In genomic region chr16:88486398-88487123, GRCh38 we compare ENCODE assay signal across 31 cellular contexts.
"Had no signal": no experiment of that assay in that cellular context is flagged by ENCODE, and none has a peak within 500 bp of the region (broad histone marks: within the 10 kb centered on the region; RNA-seq: fewer than 3 reads in every experiment).

No MANE protein-coding gene starts in this region.

- DNase-seq: activated CD4-positive, alpha-beta T cell treated with anti-CD3 and anti-CD28 coated beads, Interleukin-2, amount 10 ng/mL, durations not matched to agents 24 days and 14 days; activated CD4-positive, alpha-beta T cell treated with anti-CD3 and anti-CD28 coated beads, Interleukin-2, amount 50 U/mL, for 4 hours; activated CD8-positive, alpha-beta T cell treated with anti-CD3 and anti-CD28 coated beads for 36 hours; activated effector memory CD4-positive, alpha-beta T cell treated with anti-CD3 and anti-CD28 coated beads, Interleukin-2, amount 50 U/mL, for 16 hours; activated naive CD4-positive, alpha-beta T cell; activated naive CD4-positive, alpha-beta T cell treated with anti-CD3 and anti-CD28 coated beads, Interleukin-2, amount 50 U/mL, for 16 hours; activated naive CD8-positive, alpha-beta T cell treated with anti-CD3 and anti-CD28 coated beads for 36 hours; activated T-cell treated with anti-CD3 and anti-CD28 coated beads, Interleukin-2, amount 50 U/mL, for 1 hour; activated T-cell treated with anti-CD3 and anti-CD28 coated beads, Interleukin-2, amount 50 U/mL, for 72 hours; amniotic stem cell; aorta; cerebellar nuclear complex; Karpas-422; NCI-H1092; NCI-H1436 treated with DMSO at 0.1 percent for 48 hours; NCI-H1694 treated with DMSO at 0.1 percent for 48 hours; NCI-H2029; NCI-H2107; NCI-H2171; NCI-H510A; NCI-H526; NCI-H748 treated with DMSO at 0.1 percent for 48 hours; NK-92 treated with Interleukin-12 subunit alpha and Interleukin-12 subunit beta, amount 100 ng/mL, for 24 hours; PC-3; Peyer's patch had no signal

- H3K4me1 Mint-ChIP-seq: activated CD4-positive, alpha-beta T cell treated with anti-CD3 and anti-CD28 coated beads, Interleukin-2, amount 10 ng/mL, durations not matched to agents 24 days and 14 days; activated naive CD8-positive, alpha-beta T cell treated with anti-CD3 and anti-CD28 coated beads for 36 hours; activated T-helper 17 cell treated with anti-CD3 and anti-CD28 coated beads, Interleukin-2, amount 50 U/mL, for 72 hours had no signal

- H3K27ac ChIP-seq: RWPE1, SK-N-MC had no signal

- H3K27me3 ChIP-seq: Peyer's patch had no signal

- H3K4me3 ChIP-seq: Peyer's patch, SK-N-MC had no signal

- H3K36me3 Mint-ChIP-seq: activated naive CD8-positive, alpha-beta T cell treated with anti-CD3 and anti-CD28 coated beads for 36 hours had no signal

- H3K9me3 Mint-ChIP-seq: activated CD4-positive, alpha-beta T cell treated with anti-CD3 and anti-CD28 coated beads, Interleukin-2, amount 10 ng/mL, durations not matched to agents 24 days and 14 days; activated CD8-positive, alpha-beta T cell treated with anti-CD3 and anti-CD28 coated beads for 36 hours; activated naive CD8-positive, alpha-beta T cell treated with anti-CD3 and anti-CD28 coated beads for 36 hours; activated T-cell treated with anti-CD3 and anti-CD28 coated beads, Interleukin-2, amount 50 U/mL, for 72 hours; activated T-helper 17 cell treated with anti-CD3 and anti-CD28 coated beads, Interleukin-2, amount 50 U/mL, for 72 hours; T-helper 2 cell treated with Interferon-gamma antibody and Interleukin-4, amounts not matched to agents 5 μg/mL and 100 μg/mL, for 36 hours had no signal

- H3K9me3 ChIP-seq: Peyer's patch had no signal

- FAIRE-seq: TTC549 had no signal

- H3K27me3 Mint-ChIP-seq: activated CD4-positive, alpha-beta T cell treated with anti-CD3 and anti-CD28 coated beads, Interleukin-2, amount 10 ng/mL, durations not matched to agents 24 days and 14 days; activated CD8-positive, alpha-beta T cell treated with anti-CD3 and anti-CD28 coated beads for 36 hours; activated naive CD8-positive, alpha-beta T cell treated with anti-CD3 and anti-CD28 coated beads for 36 hours; activated T-helper 17 cell treated with anti-CD3 and anti-CD28 coated beads, Interleukin-2, amount 50 U/mL, for 72 hours had no signal

- ATAC-seq: activated CD8-positive, alpha-beta T cell treated with anti-CD3 and anti-CD28 coated beads for 36 hours; activated T-cell treated with anti-CD3 and anti-CD28 coated beads, Interleukin-2, amount 50 U/mL, for 72 hours; activated T-helper 17 cell treated with anti-CD3 and anti-CD28 coated beads, Interleukin-2, amount 50 U/mL, for 72 hours; PC-3; Right ventricle myocardium inferior had no signal

- H3K27ac Mint-ChIP-seq: activated CD4-positive, alpha-beta T cell treated with anti-CD3 and anti-CD28 coated beads, Interleukin-2, amount 10 ng/mL, durations not matched to agents 24 days and 14 days; activated CD8-positive, alpha-beta T cell treated with anti-CD3 and anti-CD28 coated beads for 36 hours; activated naive CD8-positive, alpha-beta T cell treated with anti-CD3 and anti-CD28 coated beads for 36 hours; activated T-cell treated with anti-CD3 and anti-CD28 coated beads, Interleukin-2, amount 50 U/mL, for 72 hours; activated T-helper 17 cell treated with anti-CD3 and anti-CD28 coated beads, Interleukin-2, amount 50 U/mL, for 72 hours; T-helper 2 cell treated with Interferon-gamma antibody and Interleukin-4, amounts not matched to agents 5 μg/mL and 100 μg/mL, for 36 hours had no signal

- H3K4me3 Mint-ChIP-seq: activated CD4-positive, alpha-beta T cell treated with anti-CD3 and anti-CD28 coated beads, Interleukin-2, amount 10 ng/mL, durations not matched to agents 24 days and 14 days; activated CD8-positive, alpha-beta T cell treated with anti-CD3 and anti-CD28 coated beads for 36 hours; activated naive CD8-positive, alpha-beta T cell treated with anti-CD3 and anti-CD28 coated beads for 36 hours; activated T-cell treated with anti-CD3 and anti-CD28 coated beads, Interleukin-2, amount 50 U/mL, for 72 hours; activated T-helper 17 cell treated with anti-CD3 and anti-CD28 coated beads, Interleukin-2, amount 50 U/mL, for 72 hours; T-helper 2 cell treated with Interferon-gamma antibody and Interleukin-4, amounts not matched to agents 5 μg/mL and 100 μg/mL, for 36 hours had no signal
